In the genomic region with DNA sequence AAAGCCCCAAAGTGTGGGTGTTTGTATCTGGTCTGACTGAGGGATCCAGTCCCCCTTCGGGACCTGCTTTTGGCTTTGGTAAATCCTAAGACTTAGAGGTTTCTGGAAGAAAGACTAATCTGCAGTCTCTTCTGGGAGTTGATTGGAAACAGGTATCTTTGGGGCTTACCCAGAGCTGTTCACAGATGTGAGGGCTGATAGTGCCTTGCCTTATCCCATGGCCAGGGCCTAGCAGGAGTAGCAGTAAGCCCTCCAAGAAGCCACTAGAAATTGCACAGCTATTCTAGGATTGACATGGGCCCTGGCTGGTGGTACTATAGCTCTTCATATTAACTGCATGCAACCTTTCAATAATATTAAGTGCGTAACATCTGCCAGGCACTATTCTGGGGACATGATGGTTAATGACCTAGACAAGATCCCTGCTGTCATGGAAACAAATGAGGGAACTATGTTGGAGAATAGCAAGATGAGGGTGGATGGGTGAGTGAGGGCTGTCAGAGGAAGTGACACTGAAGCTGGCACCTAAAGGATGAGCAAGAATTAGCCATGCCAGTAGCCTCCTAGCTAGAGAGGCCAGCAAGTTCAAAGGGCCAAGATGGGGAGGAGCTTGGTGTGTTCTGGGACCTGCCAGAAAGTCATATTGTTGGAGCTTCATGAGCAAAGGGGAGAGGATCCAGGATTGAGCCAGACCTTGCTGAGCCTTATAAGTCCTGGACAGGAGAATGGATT, we compare ENCODE assay signal across 1 cellular context.
TF ChIP-seq lines count a peak whose summit lies in the region.

No MANE protein-coding gene starts in this region.

TF ChIP-seq in K562, 482 proteins besides CTCF, POLR2A, EP300 and RAD21 (continued from another document):
- TF ChIP-seq RFX1 (IDR thresholded peaks at IDR 0.05), result peak; percentile 67
TF ChIP-seq in K562: peak in this region for 8.
